Comparison of ENCODE assay signal across 8 cellular contexts in the genomic region with DNA sequence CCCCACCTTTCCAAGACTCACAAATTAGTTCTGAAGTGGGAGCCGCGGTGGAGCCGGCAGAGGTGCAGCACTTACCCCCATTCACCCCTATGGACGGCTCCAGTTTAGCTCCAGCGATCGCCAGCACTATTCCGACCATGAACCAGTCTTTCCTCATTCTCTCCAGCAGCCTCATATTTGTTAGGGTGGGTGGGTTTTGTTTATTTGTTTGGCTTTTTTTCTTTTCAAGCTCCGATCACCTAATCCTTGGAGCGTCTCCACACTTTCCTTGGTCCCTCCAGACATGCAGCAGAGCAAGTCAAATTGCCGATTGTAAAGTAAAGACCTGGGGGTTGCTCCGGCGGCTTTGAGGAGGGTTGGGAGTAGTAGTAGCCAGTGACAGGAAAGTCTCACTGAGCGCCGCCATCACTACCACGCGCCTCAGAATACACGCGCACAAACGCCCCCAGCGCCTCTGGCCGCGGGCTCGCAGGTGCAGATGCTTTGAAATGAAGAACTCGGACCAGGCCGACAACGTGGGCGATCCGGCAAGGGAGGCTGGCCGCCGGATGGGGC. TPM values are rescaled to one million over a fixed set of nuclear protein-coding genes. Genes with fewer than 3 reads are reported as not detected.
DNase-seq lines count a peak whose midpoint lies in the region; ATAC-seq and TF ChIP-seq lines count a peak whose summit lies in the region.

Gene SLC10A7, minus strand, starts transcription at position 398 of the 555 bp plus-strand sequence. Its CDS starts 223 bp downstream, at position 175.

- no peak for TF ChIP-seq CTCF in Peyer's patch (IDR thresholded peaks at IDR 0.05)

- H3K27me3 ChIP-seq in HUES48 (ENCODE audit: control insufficient read depth, insufficient read depth, low read length), result peaks cover 47% of the 10 kb centered on the region
- no peaks in the 10 kb centered on the region for H3K27me3 ChIP-seq in Peyer's patch
- H3K27me3 ChIP-seq in naive thymus-derived CD4-positive, alpha-beta T cell (ENCODE audit: control insufficient read depth in 2 of 2, insufficient read depth in 2 of 2, low read length in 2 of 2), result no peaks in the 10 kb centered on the region

- H3K4me3 ChIP-seq in HUES48 (ENCODE audit: low read depth, low read length) (peak within 1 kb of the TSS; percentile 90), Peyer's patch (peak within 1 kb of the TSS; percentile 80 to 97 (median 94))
- peak within 1 kb of the TSS; percentile 95 for H3K4me3 ChIP-seq in naive thymus-derived CD4-positive, alpha-beta T cell (ENCODE audit: low read length)

- H3K36me3 ChIP-seq in HUES48 (ENCODE audit: control insufficient read depth, insufficient read depth, low read length), result no peaks in the 10 kb centered on the region
- H3K36me3 ChIP-seq in Peyer's patch, result no peaks in the 10 kb centered on the region
- H3K36me3 ChIP-seq in naive thymus-derived CD4-positive, alpha-beta T cell (ENCODE audit: control insufficient read depth in 2 of 3, insufficient read depth in 3 of 3, low read length in 3 of 3), result peaks cover 0 to 17% (median 0%) of the 10 kb centered on the region in 3 experiments

- no peak for TF ChIP-seq POLR2A in Peyer's patch (IDR thresholded peaks at IDR 0.05)

- intact Hi-C loops in naive thymus-derived CD4-positive, alpha-beta T cell (cut with micrococcal nuclease), result loop anchor here (1.0 to 10.0 kb wide), 17 partner anchors 63 to 1923 kb away; partner anchors contain the start of genes LSM6 (in 2 of the 2), MMAA (in 2 of the 2), TTC29 (in 2 of the 2) and ABCE1 (in 1 of the 2)

- DNase-seq in DMS53 (lab: John Stamatoyannopoulos, UW) (peak; percentile 87), Peyer's patch (peak; percentile 73 to 88 (median 83)), activated T-helper 1 cell treated with Interleukin-2 at 50 U/mL for 16 hours (ENCODE audit: low read depth) (peak; percentile 46), fibroblast of peridontal ligament (ENCODE audit: extremely low read depth) (peak; percentile 62)
- DNase-seq in naive thymus-derived CD4-positive, alpha-beta T cell, result peak; percentile 49 to 70 (median 64)
- DNase-seq in stimulated activated naive CD8-positive, alpha-beta T cell treated with anti-CD3 and anti-CD28 coated beads, Interleukin-15, amount 100 ng/mL, for 72 hours, result peak; percentile 64 to 77

- H3K27me3 Mint-ChIP-seq in naive thymus-derived CD4-positive, alpha-beta T cell, result peaks cover 0 to 3% (median 0%) of the 10 kb centered on the region in 5 donors
- H3K27me3 Mint-ChIP-seq in stimulated activated naive CD8-positive, alpha-beta T cell treated with anti-CD3 and anti-CD28 coated beads, Interleukin-15, amount 100 ng/mL, for 72 hours, result no peaks in the 10 kb centered on the region

- peak within 1 kb of the TSS; percentile 52 for H3K27ac ChIP-seq in HUES48 (ENCODE audit: low read depth, low read length)
- H3K27ac ChIP-seq in Peyer's patch, result peak within 1 kb of the TSS; percentile 77 to 87 (median 82)
- peak within 1 kb of the TSS; percentile 85 for H3K27ac ChIP-seq in naive thymus-derived CD4-positive, alpha-beta T cell (ENCODE audit: low read depth, low read length)

- H3K9me3 ChIP-seq in HUES48 (ENCODE audit: control insufficient read depth, insufficient read depth, low read length) (no peaks in the 10 kb centered on the region), Peyer's patch (no peaks in the 10 kb centered on the region)
- H3K9me3 ChIP-seq in naive thymus-derived CD4-positive, alpha-beta T cell (ENCODE audit: control insufficient read depth in 2 of 3, low read length in 3 of 3), result no peaks in the 10 kb centered on the region

- peak within 1 kb of the TSS; percentile 19; the same call in 1 of the 2 replicates for H3K9ac ChIP-seq in HUES48 (ENCODE audit: low read depth, low read length)

- ATAC-seq in GM21515 (IDR thresholded peaks at IDR 0.05; ENCODE audit: unreplicated experiment), result peak; percentile 85
- ATAC-seq in naive thymus-derived CD4-positive, alpha-beta T cell, result peak; percentile 90
- peak; percentile 89 for ATAC-seq in stimulated activated naive CD8-positive, alpha-beta T cell treated with anti-CD3 and anti-CD28 coated beads, Interleukin-15, amount 100 ng/mL, for 72 hours

- CTCF ChIA-PET in naive thymus-derived CD4-positive, alpha-beta T cell (lab: Charles Lee), result no interaction called here

- H3K36me3 Mint-ChIP-seq in naive thymus-derived CD4-positive, alpha-beta T cell, result peaks cover 0 to 6% (median 2%) of the 10 kb centered on the region in 5 donors

- H3K9me3 Mint-ChIP-seq in naive thymus-derived CD4-positive, alpha-beta T cell, result no peaks in the 10 kb centered on the region
- no peaks in the 10 kb centered on the region for H3K9me3 Mint-ChIP-seq in stimulated activated naive CD8-positive, alpha-beta T cell treated with anti-CD3 and anti-CD28 coated beads, Interleukin-15, amount 100 ng/mL, for 72 hours

- H3K27ac Mint-ChIP-seq in naive thymus-derived CD4-positive, alpha-beta T cell, result peak within 1 kb of the TSS in 3 of 9 donors; percentile 58 to 77 (median 69)
- H3K27ac Mint-ChIP-seq in stimulated activated naive CD8-positive, alpha-beta T cell treated with anti-CD3 and anti-CD28 coated beads, Interleukin-15, amount 100 ng/mL, for 72 hours, result peak within 1 kb of the TSS in 1 of 2 donors; percentile 86

- H3K4me1 ChIP-seq in HUES48 (ENCODE audit: control insufficient read depth, insufficient read depth, low read length), result peaks cover 10% of the 10 kb centered on the region
- peaks cover 0 to 14% (median 3%) of the 10 kb centered on the region in 4 donors for H3K4me1 ChIP-seq in Peyer's patch
- H3K4me1 ChIP-seq in naive thymus-derived CD4-positive, alpha-beta T cell (ENCODE audit: control insufficient read depth in 2 of 2, insufficient read depth in 2 of 2, low read length in 2 of 2), result peaks cover 13 to 24% of the 10 kb centered on the region in 2 donors

- POLR2A ChIA-PET in naive thymus-derived CD4-positive, alpha-beta T cell (lab: Charles Lee), result no interaction called here

- H3K4me1 Mint-ChIP-seq in naive thymus-derived CD4-positive, alpha-beta T cell, result peaks cover 16 to 37% (median 31%) of the 10 kb centered on the region in 7 donors
- peaks cover 29% of the 10 kb centered on the region for H3K4me1 Mint-ChIP-seq in stimulated activated naive CD8-positive, alpha-beta T cell treated with anti-CD3 and anti-CD28 coated beads, Interleukin-15, amount 100 ng/mL, for 72 hours

- no peak within 1 kb of the TSS for H3K4me3 Mint-ChIP-seq in naive thymus-derived CD4-positive, alpha-beta T cell
- H3K4me3 Mint-ChIP-seq in stimulated activated naive CD8-positive, alpha-beta T cell treated with anti-CD3 and anti-CD28 coated beads, Interleukin-15, amount 100 ng/mL, for 72 hours, result no peak within 1 kb of the TSS

RNA-seq across cellular contexts. Expression of gene SLC10A7, which starts in this region (rescaled TPM):
- 10 to 100 TPM; 12.9 to 28.1 (median 19.5) TPM for total RNA-seq in Peyer's patch
- 10 to 100 TPM; 11.6 to 26.8 (median 16.1) TPM for total RNA-seq in naive thymus-derived CD4-positive, alpha-beta T cell
- polyA plus RNA-seq in naive thymus-derived CD4-positive, alpha-beta T cell, result 1 to 10 TPM; 7.9 to 8.6 TPM

Comparison
In these comparisons a context has a peak if more than half of its experiments do, and no peak if none do; other contexts are left out.
1. Peak in every context shown above with its lines: DNase-seq, ATAC-seq, H3K4me3 ChIP-seq and H3K27ac ChIP-seq.